9 cellular contexts compared by ENCODE assay signal in genomic region chrX:76454456-76454927, GRCh38. TPM values are rescaled to one million over a fixed set of nuclear protein-coding genes. Genes with fewer than 3 reads are reported as not detected.
A peak's percentile ranks its signal among the peaks of the same experiment; 100 is the strongest.
DNase-seq lines count a peak whose midpoint lies in the region; ATAC-seq and TF ChIP-seq lines count a peak whose summit lies in the region.
"Had no signal": no experiment of that assay in that cellular context is flagged by ENCODE, and none has a peak within 500 bp of the region (broad histone marks: within the 10 kb centered on the region; RNA-seq: fewer than 3 reads in every experiment).

No MANE protein-coding gene starts in this region.

- TF ChIP-seq POLR2A in NB4 (IDR thresholded peaks at IDR 0.05; ENCODE audit: extremely low read depth, insufficient read length): no peak

- H3K4me1 ChIP-seq in DOHH2 (ENCODE audit: control insufficient read depth, low read length): no peaks in the 10 kb centered on the region

- H3K27ac ChIP-seq in DOHH2 (ENCODE audit: low read depth, low read length) (no peak overlapping the region), brain microvascular endothelial cell (no peak overlapping the region)
- H3K27ac ChIP-seq: skin epidermis had no signal

- H3K9me3 ChIP-seq in DOHH2 (ENCODE audit: control insufficient read depth, insufficient read depth, low read length): no peaks in the 10 kb centered on the region

- no peak overlapping the region for H3K4me3 ChIP-seq in DOHH2 (ENCODE audit: low read length)
- H3K4me3 ChIP-seq in NB4 (ENCODE audit: low read depth, low read length): no peak overlapping the region
- H3K4me3 ChIP-seq in brain microvascular endothelial cell (ENCODE audit: low read depth, low read length): no peak overlapping the region
- H3K4me3 ChIP-seq: skin epidermis had no signal

- no peaks in the 10 kb centered on the region for H4K20me1 ChIP-seq in DOHH2 (ENCODE audit: control insufficient read depth, insufficient read depth, low read depth, low read length)

- H3F3A ChIP-seq in DOHH2 (ENCODE audit: control insufficient read depth, insufficient read depth): no peaks in the 10 kb centered on the region

- peak; percentile 33 for DNase-seq in NB4 (ENCODE audit: low read depth)
- DNase-seq in brain microvascular endothelial cell: peak; percentile 9
- DNase-seq in lung microvascular endothelial cell (ENCODE audit: low read depth in 2 of 2): peak; percentile 16 to 38
- no peak for DNase-seq in activated naive CD4-positive, alpha-beta T cell (lab: John Stamatoyannopoulos, UW)
- DNase-seq in NCI-H187 treated with DMSO at 0.1 percent for 48 hours (lab: John Stamatoyannopoulos, UW): no peak
- no peak for DNase-seq in activated effector memory CD4-positive, alpha-beta T cell treated with anti-CD3 and anti-CD28 coated beads, Interleukin-2, amount 50 U/mL, for 16 hours

- no peak overlapping the region for H3K4me2 ChIP-seq in DOHH2 (ENCODE audit: low read length)

- H3K27me3 ChIP-seq in DOHH2 (ENCODE audit: control insufficient read depth, low read length): no peaks in the 10 kb centered on the region
- H3K27me3 ChIP-seq in brain microvascular endothelial cell (replicated peaks): no peaks in the 10 kb centered on the region

- TF ChIP-seq CTCF in DOHH2 (IDR thresholded peaks at IDR 0.05; ENCODE audit: low read depth, low read length, poor library complexity, severe bottlenecking) (peak; percentile 48), NB4 (IDR thresholded peaks at IDR 0.05; ENCODE audit: low read depth, low read length) (peak; percentile 26), brain microvascular endothelial cell (IDR thresholded peaks at IDR 0.05; ENCODE audit: low read depth, low read length, missing control alignments) (peak; percentile 49)

- no peaks in the 10 kb centered on the region for H3K36me3 ChIP-seq in DOHH2 (ENCODE audit: control insufficient read depth, low read length)
- no peaks in the 10 kb centered on the region for H3K36me3 ChIP-seq in brain microvascular endothelial cell (replicated peaks)

- no peaks in the 10 kb centered on the region for H3K9me2 ChIP-seq in DOHH2 (replicated peaks; ENCODE audit: control insufficient read depth, low read length)

- peak; percentile 67 for ATAC-seq in GM19452 (IDR thresholded peaks at IDR 0.05; ENCODE audit: unreplicated experiment)

- no peaks in the 10 kb centered on the region for H3K79me2 ChIP-seq in DOHH2 (ENCODE audit: control insufficient read depth, low read length)

- in situ Hi-C loops in brain microvascular endothelial cell (cut with HindIII; ENCODE audit: low pct_ligation_motif_present, low sequenced_read_pairs): no loop called here

RNA-seq across cellular contexts. Expression of gene MAGEE1, which starts 27.0 kb away (rescaled TPM):
- 0.44 and 0.60 TPM in 2 replicates for total RNA-seq in lung microvascular endothelial cell

Comparison
In these comparisons a context has a peak if more than half of its experiments do, and no peak if none do; other contexts are left out.
1. DNase-seq: peak in NB4 (single experiment), brain microvascular endothelial cell (single experiment) and lung microvascular endothelial cell (2 of 2); none in activated naive CD4-positive, alpha-beta T cell (0 of 4), NCI-H187 treated with DMSO at 0.1 percent for 48 hours (single experiment) and activated effector memory CD4-positive, alpha-beta T cell treated with anti-CD3 and anti-CD28 coated beads, Interleukin-2, amount 50 U/mL, for 16 hours (single experiment).
2. Peak in every context shown above with its lines, with median percentiles within 50 percentile points of each other: CTCF ChIP-seq.